ENCODE assay signal across 8 cellular contexts in the genomic region with DNA sequence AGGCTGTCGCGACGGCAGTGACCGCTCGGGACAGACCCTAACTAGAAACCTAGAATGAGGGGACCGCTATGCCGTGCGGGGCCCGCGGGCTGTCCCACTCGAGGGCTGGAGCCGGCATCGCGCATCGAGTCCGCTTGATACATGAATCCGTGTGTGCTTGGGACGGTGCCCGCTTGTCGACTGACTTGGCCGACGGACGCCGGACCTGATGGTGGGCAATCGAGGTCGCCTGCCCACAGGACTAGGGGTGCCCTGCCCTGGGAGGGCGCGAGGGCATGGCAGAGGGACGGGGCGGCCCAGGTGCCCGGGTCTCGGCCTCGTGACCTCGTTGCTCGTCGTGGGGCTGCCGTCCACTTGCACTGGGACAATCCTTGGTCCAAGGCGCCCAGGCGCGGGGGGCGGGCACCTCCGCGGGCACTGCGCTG. TPM values are rescaled to one million over a fixed set of nuclear protein-coding genes. Genes with fewer than 3 reads are reported as not detected.
DNase-seq lines count a peak whose midpoint lies in the region; TF ChIP-seq lines count a peak whose summit lies in the region.

No MANE protein-coding gene starts in this region.

- no peak for TF ChIP-seq CTCF in HFFc6 (IDR thresholded peaks at IDR 0.05)
- TF ChIP-seq CTCF in neutrophil (IDR thresholded peaks at IDR 0.05): no peak

- 3% methylated on average over 36 to 44 of the region's 44 CpGs for WGBS in esophagus, 2 donors

- H3K36me3 ChIP-seq in esophagus (ENCODE audit: control insufficient read depth in 2 of 2, insufficient read depth in 2 of 2, low read length in 1 of 2) (peaks cover 6 to 14% of the 10 kb centered on the region in 2 donors), neutrophil (no peaks in the 10 kb centered on the region)

- H3K27ac ChIP-seq in esophagus (ENCODE audit: low read depth in 2 of 2, low read length in 1 of 2) (peak overlapping the region; percentile 99 to 100), neutrophil (peak overlapping the region; percentile 97)

- DNase-seq in D341Med (ENCODE audit: low spot score): peak; percentile 46
- DNase-seq in HFFc6: no peak
- peak; percentile 55 for DNase-seq in activated CD4-positive, alpha-beta T cell treated with anti-CD3 and anti-CD28 coated beads, Interleukin-2, amount 50 U/mL, for 1 hour
- no peak for DNase-seq in NCI-H510A (lab: John Stamatoyannopoulos, UW)
- DNase-seq in superior temporal gyrus (ENCODE audit: extremely low spot score): no peak
- DNase-seq in NCI-H1092 treated with DMSO at 0.1 percent for 48 hours (lab: John Stamatoyannopoulos, UW): no peak

- no peaks in the 10 kb centered on the region for H3K9me3 ChIP-seq in esophagus (ENCODE audit: control insufficient read depth in 2 of 2, insufficient read depth in 1 of 2, low read depth in 1 of 2, low read length in 1 of 2)
- no peaks in the 10 kb centered on the region for H3K9me3 ChIP-seq in neutrophil

- H3K9me3 Mint-ChIP-seq in HFFc6: no peaks in the 10 kb centered on the region

- peaks cover 18% of the 10 kb centered on the region for H3K4me1 Mint-ChIP-seq in HFFc6 (ENCODE audit: low read depth)

- peak overlapping the region; percentile 99 for H3K27ac Mint-ChIP-seq in HFFc6

- H3K4me1 ChIP-seq in esophagus (ENCODE audit: control insufficient read depth in 2 of 2, insufficient read depth in 2 of 2, low read length in 1 of 2): peaks cover 11 to 16% of the 10 kb centered on the region in 2 donors
- peaks cover 40 to 47% of the 10 kb centered on the region in 2 experiments for H3K4me1 ChIP-seq in neutrophil (ENCODE audit: control insufficient read depth in 1 of 2, insufficient read depth in 1 of 2, low read depth in 1 of 2, low read length in 1 of 2)

- no peaks in the 10 kb centered on the region for H3K27me3 ChIP-seq in esophagus (ENCODE audit: control insufficient read depth in 1 of 2, insufficient read depth in 2 of 2, low read length in 2 of 2)
- no peaks in the 10 kb centered on the region for H3K27me3 ChIP-seq in neutrophil

- H3K36me3 Mint-ChIP-seq in HFFc6 (ENCODE audit: low read depth): peaks cover 24% of the 10 kb centered on the region

- peaks cover 3% of the 10 kb centered on the region; the same call in 1 of the 2 replicates for H3K27me3 Mint-ChIP-seq in HFFc6 (ENCODE audit: insufficient read depth)

- peak overlapping the region; percentile 90 for H3K4me3 Mint-ChIP-seq in HFFc6

- H3K4me3 ChIP-seq in esophagus (ENCODE audit: low read depth in 1 of 2, low read length in 2 of 2) (peak overlapping the region; percentile 56 to 61), neutrophil (ENCODE audit: low read depth in 1 of 2, low read length in 1 of 2) (peak overlapping the region; percentile 81 to 96)

RNA-seq across cellular contexts. Expression of gene PTMA, which starts 0.7 kb away (rescaled TPM):
- 100 to 1,000 TPM; 467 to 853 (median 787) TPM for total RNA-seq in HFFc6 (2021; fragmentation: NEBNext Ultra II Directional; extraction: Animal tissue kit (Norgen Biotek cat#: 25700))
- polyA plus RNA-seq in esophagus: 1,000 to 10,000 TPM; 1,139 to 1,606 TPM

Comparison
In these comparisons a context has a peak if more than half of its experiments do, and no peak if none do; other contexts are left out.
1. DNase-seq: peak in D341Med (single experiment) and activated CD4-positive, alpha-beta T cell treated with anti-CD3 and anti-CD28 coated beads, Interleukin-2, amount 50 U/mL, for 1 hour (single experiment); none in HFFc6 (single experiment), NCI-H510A (single experiment), superior temporal gyrus (single experiment) and NCI-H1092 treated with DMSO at 0.1 percent for 48 hours (single experiment).